8 cellular contexts compared by ENCODE assay signal in the genomic region with DNA sequence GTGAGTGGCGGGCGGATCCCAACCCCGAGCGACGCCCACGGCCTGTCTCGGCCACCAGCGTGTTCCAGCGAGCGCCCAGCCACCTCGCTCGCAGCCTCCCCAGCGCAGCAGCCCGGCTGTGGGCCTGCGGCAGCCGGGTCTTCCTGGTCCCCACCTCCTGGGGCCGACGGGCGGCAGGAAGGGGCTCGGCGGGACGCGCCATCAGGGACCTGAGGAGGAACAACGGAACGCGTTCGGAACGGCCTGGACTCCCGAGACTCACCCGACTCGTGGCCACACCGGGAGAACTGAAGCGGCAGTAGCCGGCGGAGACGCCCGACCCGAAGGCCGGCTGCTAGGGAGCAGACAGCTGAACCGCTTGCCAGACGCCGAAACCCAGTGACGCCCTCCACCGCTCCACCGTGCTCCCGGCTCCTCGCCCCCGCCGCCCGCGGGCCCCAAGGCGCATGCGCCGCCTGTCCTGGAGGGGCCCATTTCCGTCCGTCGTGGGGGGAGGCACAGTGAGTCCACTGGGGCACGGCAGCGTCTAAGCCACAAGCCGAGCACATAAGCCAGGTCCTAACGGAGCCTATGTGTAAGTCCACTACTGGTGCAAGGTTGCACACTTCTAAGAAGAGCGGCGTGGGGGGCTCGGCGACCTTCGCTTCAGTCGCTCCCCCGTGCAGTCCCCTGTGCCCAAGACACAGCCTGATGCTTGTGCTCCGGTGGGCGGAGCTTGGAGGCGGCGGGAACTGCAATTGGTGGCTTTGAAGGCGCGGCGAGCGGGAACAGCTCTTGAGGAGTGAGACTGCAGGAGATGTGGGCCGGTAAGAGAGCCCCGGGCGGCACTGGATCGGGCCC. TPM values are rescaled to one million over a fixed set of nuclear protein-coding genes. Genes with fewer than 3 reads are reported as not detected.
DNase-seq lines count a peak whose midpoint lies in the region; ATAC-seq and TF ChIP-seq lines count a peak whose summit lies in the region.

Gene CENPN, plus strand, starts transcription at position 743 of the 840 bp plus-strand sequence. CDS start 4,726 bp downstream, outside the sequence.
Gene CMC2, minus strand, starts transcription at position 414 of the 840 bp plus-strand sequence. CDS start 9,491 bp downstream, outside the sequence.

- peak within 1 kb of the TSS; percentile 76 for H2BK120ac ChIP-seq in H9 (ENCODE audit: low read depth, low read length, poor library complexity, severe bottlenecking)

- no peak within 1 kb of the TSS for H3K4ac ChIP-seq in H9 (ENCODE audit: low read depth, low read length)

- peak; percentile 98 for DNase-seq in ELR (ENCODE audit: low read depth)
- peak; percentile 98 for DNase-seq in H9
- peak; percentile 98 for DNase-seq in M059J (ENCODE audit: low read depth)
- DNase-seq in activated T-helper 9 cell treated with anti-CD3 and anti-CD28 coated beads, Interleukin-2, amount 50 U/mL, for 16 hours (ENCODE audit: low read depth): peak; percentile 95
- DNase-seq in fibroblast of peridontal ligament (ENCODE audit: extremely low read depth): peak; percentile 99
- DNase-seq in natural killer cell: peak; percentile 99
- peak; percentile 96 to 100 (median 98) for DNase-seq in stimulated activated naive CD4-positive, alpha-beta T cell (lab: John Stamatoyannopoulos, UW)

- H3K9ac ChIP-seq in H9 (ENCODE audit: extremely low read depth, insufficient read length, low read length): peak within 1 kb of the TSS; percentile 98

- peak within 1 kb of the TSS; percentile 100 for H3K18ac ChIP-seq in H9 (ENCODE audit: insufficient read length, low read depth, low read length)

- H3K27ac Mint-ChIP-seq in H9: peak within 1 kb of the TSS; percentile 100
- H3K27ac Mint-ChIP-seq in natural killer cell: peak within 1 kb of the TSS; percentile 97 to 99

- peaks cover 33% of the 10 kb centered on the region; the same call in 1 of the 2 replicates for H3K79me2 ChIP-seq in H9 (ENCODE audit: insufficient read depth, low read length)

- no CpG with 5 or more reads among the region's 80 CpGs for WGBS in H9 (ENCODE audit: extremely low coverage, insufficient read length, low lambda C conversion rate)

- peak within 1 kb of the TSS; percentile 97 for H2BK5ac ChIP-seq in H9 (ENCODE audit: insufficient read length, low read length)

- H2BK12ac ChIP-seq in H9 (ENCODE audit: insufficient read length, low read depth, low read length): no peak within 1 kb of the TSS

- peak within 1 kb of the TSS; percentile 93 for H4K8ac ChIP-seq in H9 (replicated peaks; ENCODE audit: insufficient read length, low read depth, low read length)

- no peak within 1 kb of the TSS for H2AK5ac ChIP-seq in H9 (ENCODE audit: insufficient read length, low read length)

- H4K5ac ChIP-seq in H9 (ENCODE audit: insufficient read length, low read depth, low read length): peak within 1 kb of the TSS; percentile 98

- H3K9me3 ChIP-seq in H9 (ENCODE audit: control insufficient read depth, low read depth, low read length): no peaks in the 10 kb centered on the region

- H3T11ph ChIP-seq in H9 (ENCODE audit: low read length): no peak within 1 kb of the TSS

- no peaks in the 10 kb centered on the region for H3K23me2 ChIP-seq in H9 (ENCODE audit: insufficient read length, low read depth, low read length, poor library complexity, severe bottlenecking)

- no peaks in the 10 kb centered on the region for H4K20me1 ChIP-seq in H9 (ENCODE audit: control insufficient read depth, insufficient read depth, insufficient read length)

- H3K9me3 Mint-ChIP-seq in H9 (no peaks in the 10 kb centered on the region; a peak in 1 of 5 replicates), natural killer cell (no peaks in the 10 kb centered on the region)

- peak; percentile 78 to 91 (median 79) for ATAC-seq in natural killer cell

- peaks cover 3 to 19% (median 17%) of the 10 kb centered on the region in 3 experiments; a peak in 6 of 7 replicates for H3K36me3 Mint-ChIP-seq in H9 (ENCODE audit: insufficient read depth in 1 of 3, low read depth in 3 of 3)
- H3K36me3 Mint-ChIP-seq in natural killer cell: no peaks in the 10 kb centered on the region

- H3K4me1 Mint-ChIP-seq in H9 (peaks cover 18 to 25% of the 10 kb centered on the region in 2 experiments), natural killer cell (peaks cover 35 to 36% of the 10 kb centered on the region in 2 donors)

- no peak within 1 kb of the TSS for H2BK20ac ChIP-seq in H9 (ENCODE audit: low read depth, low read length, poor library complexity, severe bottlenecking)

- peak within 1 kb of the TSS; percentile 93 for H3K56ac ChIP-seq in H9 (ENCODE audit: insufficient read length, low read depth, low read length)

- TF ChIP-seq POLR2A in Raji (IDR thresholded peaks at IDR 0.05; ENCODE audit: insufficient read depth, low read depth, low read length): peak; percentile 72

- peaks cover 17% of the 10 kb centered on the region for H3K79me1 ChIP-seq in H9 (ENCODE audit: insufficient read depth, low read depth, low read length, poor library complexity, severe bottlenecking)

- H3K27ac ChIP-seq in H9 (ENCODE audit: insufficient read length, low read depth, low read length): peak within 1 kb of the TSS; percentile 73

- H3K14ac ChIP-seq in H9 (ENCODE audit: insufficient read depth, low read length): peak within 1 kb of the TSS; percentile 100

- peak within 1 kb of the TSS; percentile 93 to 99 for H3K4me3 Mint-ChIP-seq in H9
- H3K4me3 Mint-ChIP-seq in natural killer cell: peak within 1 kb of the TSS; percentile 99

- H3K4me1 ChIP-seq in H9 (ENCODE audit: insufficient read depth, low read length): no peaks in the 10 kb centered on the region

- peak within 1 kb of the TSS; percentile 76 for H3K4me2 ChIP-seq in H9 (ENCODE audit: insufficient read depth, insufficient read length, low read length)

- H3K23ac ChIP-seq in H9 (ENCODE audit: insufficient read length, low read depth, low read length): no peak within 1 kb of the TSS

- intact Hi-C loops in natural killer cell (cut with micrococcal nuclease): loop anchor here (1.0 to 5.0 kb wide), 2 partner anchors 70 to 91 kb away; partner anchors contain the start of gene GCSH

- no peak within 1 kb of the TSS for H4K91ac ChIP-seq in H9 (ENCODE audit: insufficient read length, low read depth, low read length)

- H3K27me3 ChIP-seq in H9 (ENCODE audit: insufficient read depth, low read length): no peaks in the 10 kb centered on the region

- H2AFZ ChIP-seq in H9 (ENCODE audit: low read length): no peak within 1 kb of the TSS

- TF ChIP-seq CTCF in H9 (conservative IDR thresholded peaks at IDR 0.05) (no peak), natural killer cell (IDR thresholded peaks at IDR 0.05) (no peak)

- no peak within 1 kb of the TSS; the same call in 1 of the 2 replicates for H2BK15ac ChIP-seq in H9 (ENCODE audit: low read depth, low read length)

- H3K27me3 Mint-ChIP-seq in H9 (ENCODE audit: low read depth) (no peaks in the 10 kb centered on the region; the same call in 1 of the 2 replicates), natural killer cell (ENCODE audit: low read depth in 2 of 2) (no peaks in the 10 kb centered on the region)

RNA-seq across cellular contexts. Expression of gene CENPN, which starts in this region (rescaled TPM):
- total RNA-seq in H9 (2021) (78.6 and 83.2 TPM in 2 replicates), natural killer cell (10 to 100 TPM in 1 of 3 donors, 1 to 10 TPM in 2; 6.6 to 11.6 (median 9.0) TPM)
- 112 and 210 TPM in 2 replicates for total RNA-seq in M059J (2014; rRNA removed; shearing (Covaris generic))

RNA-seq across cellular contexts. Expression of gene CMC2, which starts in this region (rescaled TPM):
- total RNA-seq in H9 (2021): 64.2 and 65.7 TPM in 2 replicates
- total RNA-seq in M059J (2014; rRNA removed; shearing (Covaris generic)): 144 and 150 TPM in 2 replicates
- total RNA-seq in natural killer cell: 10 to 100 TPM; 52.3 to 63.5 (median 63.2) TPM

Comparison
In these comparisons a context has a peak if more than half of its experiments do, and no peak if none do; other contexts are left out.
1. Peak in every context shown above with its lines: DNase-seq, ATAC-seq and H3K27ac ChIP-seq.